ENCODE assay signal across 8 cellular contexts in the genomic region with DNA sequence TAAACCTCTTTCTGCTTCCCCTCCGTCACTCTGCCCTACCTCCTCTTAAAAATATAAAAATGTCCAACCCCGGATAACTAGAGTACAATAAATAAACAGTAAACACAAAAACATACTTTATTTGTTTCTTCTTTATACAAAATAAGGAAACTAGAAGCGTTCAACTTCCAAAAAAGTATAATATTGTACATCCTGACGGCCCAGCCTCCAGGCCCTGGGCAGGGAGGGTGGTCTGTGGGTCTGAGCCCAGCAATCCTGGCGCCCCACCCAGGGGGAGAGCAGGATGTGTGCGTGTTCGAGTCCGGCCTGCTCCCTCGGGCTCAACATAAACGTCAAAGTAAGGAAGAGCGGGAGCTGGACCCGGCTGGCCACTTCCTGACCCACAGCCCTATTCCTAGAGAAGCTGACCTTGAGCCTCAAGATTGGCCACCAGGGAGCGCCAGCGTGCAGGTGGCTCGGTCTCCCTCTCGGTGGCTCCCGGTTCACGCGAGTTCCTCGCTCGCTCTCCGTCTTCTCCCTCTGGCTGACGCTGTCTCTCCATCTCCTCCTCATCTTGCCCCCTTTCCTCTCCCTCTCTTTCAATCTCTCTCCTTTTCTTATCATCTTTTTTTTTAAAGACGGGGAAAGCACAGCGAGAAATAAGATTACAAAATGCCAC. TPM values are rescaled to one million over a fixed set of nuclear protein-coding genes. Genes with fewer than 3 reads are reported as not detected.
DNase-seq lines count a peak whose midpoint lies in the region; ATAC-seq and TF ChIP-seq lines count a peak whose summit lies in the region.

No MANE protein-coding gene starts in this region.

- H3K9ac ChIP-seq in SK-N-SH = no peak overlapping the region

- H2AFZ ChIP-seq in SK-N-SH (ENCODE audit: low read depth) = peak overlapping the region; percentile 70

- in situ Hi-C loops in G401 (cut with HindIII; ENCODE audit: low sequenced_read_pairs) = no loop called here

- peak; percentile 82 for DNase-seq in G401 (ENCODE audit: low spot score)
- DNase-seq in LoVo (ENCODE audit: low spot score) = peak; percentile 85
- peak; percentile 87 for DNase-seq in SK-N-SH
- DNase-seq in Right ventricle myocardium superior = peak; percentile 90
- DNase-seq in prostate gland (ENCODE audit: low spot score) = peak; percentile 66
- DNase-seq in upper lobe of right lung = peak; percentile 89

- WGBS in SK-N-SH (ENCODE audit: low lambda C conversion rate) = 12% methylated on average over 19 of the region's 25 CpGs
- 10% methylated on average over 25 of the region's 25 CpGs for WGBS in prostate gland

- peaks cover 34% of the 10 kb centered on the region for H3K4me1 Mint-ChIP-seq in activated naive CD4-positive, alpha-beta T cell treated with anti-CD3 and anti-CD28 coated beads, Interleukin-2, amount 50 U/mL, for 24 hours

- H3K79me2 ChIP-seq in SK-N-SH (ENCODE audit: insufficient read depth) = no peaks in the 10 kb centered on the region

- H3K4me2 ChIP-seq in SK-N-SH = no peak overlapping the region; the same call in 1 of the 2 replicates

- H4K20me1 ChIP-seq in SK-N-SH (ENCODE audit: insufficient read depth) = 0 out of 2 replicates have a peak, but pooled peaks cover 12% of the 10 kb centered on the region

- TF ChIP-seq CTCF in SK-N-SH (IDR thresholded peaks at IDR 0.05) = peak; percentile 82
- TF ChIP-seq CTCF in prostate gland (IDR thresholded peaks at IDR 0.05) = peak; percentile 47 to 77 (median 68)
- peak; percentile 86 for TF ChIP-seq CTCF in upper lobe of right lung (IDR thresholded peaks at IDR 0.05)

- no peak for TF ChIP-seq EP300 in SK-N-SH (IDR thresholded peaks at IDR 0.05; ENCODE audit: borderline replicate concordance in 1 of 2, low read depth in 1 of 2, low read length in 1 of 2)

- H3K9me3 ChIP-seq in SK-N-SH (no peaks in the 10 kb centered on the region), prostate gland (no peaks in the 10 kb centered on the region), upper lobe of right lung (no peaks in the 10 kb centered on the region)

- H3F3A ChIP-seq in SK-N-SH (replicated peaks; ENCODE audit: insufficient read depth) = no peaks in the 10 kb centered on the region

- no peaks in the 10 kb centered on the region for H3K36me3 Mint-ChIP-seq in activated naive CD4-positive, alpha-beta T cell treated with anti-CD3 and anti-CD28 coated beads, Interleukin-2, amount 50 U/mL, for 24 hours

- H3K4me3 ChIP-seq in SK-N-SH (ENCODE audit: low read depth in 2 of 2, low read length in 1 of 2) = peak overlapping the region; percentile 18 to 44; a peak in 3 of 4 replicates
- no peak overlapping the region for H3K4me3 ChIP-seq in prostate gland
- no peak overlapping the region for H3K4me3 ChIP-seq in upper lobe of right lung

- ATAC-seq in Right ventricle myocardium superior (ENCODE audit: poor library complexity) (peak; percentile 95), upper lobe of right lung (peak; percentile 90), GM21825 (IDR thresholded peaks at IDR 0.05; ENCODE audit: unreplicated experiment) (no peak)

- no peaks in the 10 kb centered on the region for H3K9me3 Mint-ChIP-seq in activated naive CD4-positive, alpha-beta T cell treated with anti-CD3 and anti-CD28 coated beads, Interleukin-2, amount 50 U/mL, for 24 hours

- TF ChIP-seq RAD21 in SK-N-SH (IDR thresholded peaks at IDR 0.05; ENCODE audit: low read length) = peak; percentile 75

- H3K27ac ChIP-seq in SK-N-SH (ENCODE audit: low read depth in 2 of 2, low read length in 1 of 2) (no peak overlapping the region), prostate gland (no peak overlapping the region), upper lobe of right lung (no peak overlapping the region)

- CTCF ChIA-PET in SK-N-SH (lab: Yijun Ruan, JAX) = interaction anchor here (0.5 to 3.8 kb wide), 35 partner anchors 9 to 457 kb away, joined by 3 to 44 read pairs (median 4); a partner anchor contains a TSS

- POLR2A ChIA-PET in SK-N-SH (lab: Yijun Ruan, JAX) = no interaction called here

- no peak for TF ChIP-seq POLR2A in prostate gland (IDR thresholded peaks at IDR 0.05)

- no peaks in the 10 kb centered on the region; a peak in 1 of 4 replicates for H3K4me1 ChIP-seq in SK-N-SH (ENCODE audit: control insufficient read depth in 1 of 2, insufficient read depth in 2 of 2, low read depth in 1 of 2, low read length in 1 of 2)
- peaks cover 4% of the 10 kb centered on the region for H3K4me1 ChIP-seq in prostate gland (replicated peaks)
- peaks cover 31% of the 10 kb centered on the region for H3K4me1 ChIP-seq in upper lobe of right lung

- peaks cover 45% of the 10 kb centered on the region for H3K27me3 Mint-ChIP-seq in activated naive CD4-positive, alpha-beta T cell treated with anti-CD3 and anti-CD28 coated beads, Interleukin-2, amount 50 U/mL, for 24 hours

- H3K4me3 Mint-ChIP-seq in activated naive CD4-positive, alpha-beta T cell treated with anti-CD3 and anti-CD28 coated beads, Interleukin-2, amount 50 U/mL, for 24 hours = peak overlapping the region; percentile 84

- intact Hi-C loops in Right ventricle myocardium superior (cut with DNase I) (loop anchor here (2.0 kb wide), 1 partner anchor 451 kb away; no protein-coding TSS in a partner anchor), prostate gland (cut with DNase I) (loop anchor here (5.0 to 10.0 kb wide), 2 partner anchors 233 to 450 kb away; no protein-coding TSS in a partner anchor), upper lobe of right lung (cut with DNase I) (loop anchor here (10.0 kb wide), 1 partner anchor 453 kb away; no protein-coding TSS in a partner anchor)

- peaks cover 65% of the 10 kb centered on the region for H3K27me3 ChIP-seq in SK-N-SH (ENCODE audit: insufficient read depth)
- H3K27me3 ChIP-seq in prostate gland (replicated peaks; ENCODE audit: insufficient read depth) = peaks cover 49% of the 10 kb centered on the region
- H3K27me3 ChIP-seq in upper lobe of right lung = peaks cover 89% of the 10 kb centered on the region

- H3K9me2 ChIP-seq in SK-N-SH = no peaks in the 10 kb centered on the region

- no peak overlapping the region for H3K27ac Mint-ChIP-seq in activated naive CD4-positive, alpha-beta T cell treated with anti-CD3 and anti-CD28 coated beads, Interleukin-2, amount 50 U/mL, for 24 hours

- no peaks in the 10 kb centered on the region for H3K36me3 ChIP-seq in SK-N-SH (replicated peaks in 1 of 2; ENCODE audit: control insufficient read depth in 1 of 2, insufficient read depth in 2 of 2, low read length in 1 of 2)
- H3K36me3 ChIP-seq in prostate gland = no peaks in the 10 kb centered on the region
- no peaks in the 10 kb centered on the region for H3K36me3 ChIP-seq in upper lobe of right lung

TF ChIP-seq in SK-N-SH, 30 proteins besides CTCF, POLR2A, EP300 and RAD21 (continues in another document):
- TF ChIP-seq FOXJ3 (CRISPR knock-in tag; IDR thresholded peaks at IDR 0.05) = no peak
- no peak for TF ChIP-seq RFX5 (IDR thresholded peaks at IDR 0.05; ENCODE audit: low read length)
- no peak for TF ChIP-seq SIN3A (IDR thresholded peaks at IDR 0.05; ENCODE audit: borderline replicate concordance, low read depth, low read length)
- no peak for TF ChIP-seq YY1 (IDR thresholded peaks at IDR 0.05; ENCODE audit: low read depth)
- peak; percentile 90 for TF ChIP-seq CHD2 (IDR thresholded peaks at IDR 0.05; ENCODE audit: low read length, partially characterized antibody)
- TF ChIP-seq, protein P1, sequence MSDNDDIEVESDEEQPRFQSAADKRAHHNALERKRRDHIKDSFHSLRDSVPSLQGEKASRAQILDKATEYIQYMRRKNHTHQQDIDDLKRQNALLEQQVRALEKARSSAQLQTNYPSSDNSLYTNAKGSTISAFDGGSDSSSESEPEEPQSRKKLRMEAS (IDR thresholded peaks at IDR 0.05; ENCODE audit: low read depth) = no peak
- no peak for TF ChIP-seq MEF2A (IDR thresholded peaks at IDR 0.05; ENCODE audit: borderline replicate concordance, low read depth)

RNA-seq across cellular contexts. Expression of a gene that starts 9.4 kb away (rescaled TPM):
- total RNA-seq in G401 (2014; rRNA removed; shearing (Covaris generic)) = not detected in 2 replicates
- polyA plus RNA-seq in SK-N-SH (2012; rRNA removed) = not detected in 2 replicates
- not detected in 2 replicates for polyA plus RNA-seq in SK-N-SH (2012; cell fraction: cytosol; rRNA removed)
- 0.01 TPM in 1 of 2 replicates, not detected in the other for polyA plus RNA-seq in SK-N-SH (2012; cell fraction: nucleus; rRNA removed)
- total RNA-seq in Right ventricle myocardium superior = not detected
- total RNA-seq in prostate gland = not detected
- not detected for total RNA-seq in upper lobe of right lung

RNA-seq across cellular contexts. Expression of a gene that starts 40.1 kb away (rescaled TPM):
- 18.5 and 32.0 TPM in 2 replicates for total RNA-seq in G401 (2014; rRNA removed; shearing (Covaris generic))
- 32.4 and 33.7 TPM in 2 replicates for polyA plus RNA-seq in SK-N-SH (2012; rRNA removed)
- 16.7 and 24.6 TPM in 2 replicates for polyA plus RNA-seq in SK-N-SH (2012; cell fraction: cytosol; rRNA removed)
- polyA plus RNA-seq in SK-N-SH (2012; cell fraction: nucleus; rRNA removed) = 28.1 and 36.0 TPM in 2 replicates
- total RNA-seq in Right ventricle myocardium superior (6.3 TPM), prostate gland (1 to 10 TPM; 6.2 to 8.5 TPM), upper lobe of right lung (10.7 TPM)

RNA-seq across cellular contexts. Expression of a gene that starts 58.6 kb away (rescaled TPM):
- 0.24 and 0.86 TPM in 2 replicates for total RNA-seq in G401 (2014; rRNA removed; shearing (Covaris generic))
- polyA plus RNA-seq in SK-N-SH (2012; rRNA removed) = 0.08 and 0.10 TPM in 2 replicates
- 0.03 and 0.06 TPM in 2 replicates for polyA plus RNA-seq in SK-N-SH (2012; cell fraction: cytosol; rRNA removed)
- polyA plus RNA-seq in SK-N-SH (2012; cell fraction: nucleus; rRNA removed) = 0.04 and 0.10 TPM in 2 replicates
- total RNA-seq in Right ventricle myocardium superior = not detected
- under 1 TPM; 0.50 to 0.80 TPM for total RNA-seq in prostate gland
- total RNA-seq in upper lobe of right lung = 2.4 TPM

Comparison
In these comparisons a context has a peak if more than half of its experiments do, and no peak if none do; other contexts are left out.
1. H3K4me3 ChIP-seq: peak in SK-N-SH (2 of 2); none in prostate gland (0 of 2) and upper lobe of right lung (single experiment).
2. Peak in every context shown above with its lines, with median percentiles within 50 percentile points of each other: DNase-seq and CTCF ChIP-seq.